ENCODE assay signal across 8 cellular contexts in the genomic region with DNA sequence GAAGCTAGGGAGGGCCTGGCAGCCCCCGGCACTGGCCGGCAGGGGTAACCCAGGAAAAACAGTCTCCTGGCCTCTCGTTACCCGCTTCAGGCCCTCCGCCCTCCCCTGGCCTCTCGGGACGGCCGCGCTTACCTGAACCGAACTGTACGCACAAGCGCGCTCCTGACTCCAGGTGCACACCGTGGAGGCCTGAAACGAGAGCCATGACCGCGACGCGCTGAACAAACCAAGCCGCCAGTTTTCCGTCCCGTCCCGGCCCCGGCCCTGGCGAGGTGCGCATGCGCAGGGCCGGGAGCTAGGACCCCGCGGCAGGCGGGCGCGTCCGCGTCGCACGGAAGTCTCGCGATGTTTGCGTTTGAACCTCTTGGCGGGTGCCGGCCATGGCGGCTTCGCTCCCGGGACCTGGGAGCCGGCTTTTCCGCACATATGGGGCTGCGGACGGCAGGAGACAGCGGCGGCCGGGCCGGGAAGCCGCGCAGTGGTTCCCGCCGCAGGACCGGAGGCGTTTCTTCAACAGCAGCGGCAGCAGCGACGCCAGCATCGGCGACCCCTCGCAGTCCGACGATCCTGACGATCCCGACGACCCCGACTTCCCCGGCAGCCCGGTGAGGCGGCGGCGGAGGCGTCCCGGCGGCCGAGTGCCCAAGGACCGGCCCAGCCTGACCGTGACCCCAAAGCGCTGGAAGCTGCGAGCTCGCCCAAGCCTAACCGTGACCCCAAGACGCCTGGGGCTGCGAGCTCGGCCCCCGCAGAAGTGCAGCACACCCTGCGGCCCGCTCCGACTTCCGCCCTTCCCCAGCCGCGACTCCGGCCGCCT. TPM values are rescaled to one million over a fixed set of nuclear protein-coding genes. Genes with fewer than 3 reads are reported as not detected.
DNase-seq lines count a peak whose midpoint lies in the region; ATAC-seq, FAIRE-seq and TF ChIP-seq lines count a peak whose summit lies in the region.

A gene (plus strand): TSS at position 348 of the 817 bp plus-strand sequence. CDS start 33 bp downstream, at position 381.

- peak within 1 kb of the TSS; percentile 86 for H3K27ac Mint-ChIP-seq in T-helper 1 cell treated with Interleukin-12 subunit alpha and Interleukin-12 subunit beta and Interleukin-4 antibody, amounts not matched to agents 30 μg/mL and 1 μg/mL, for 36 hours

- ATAC-seq in HG02840 (IDR thresholded peaks at IDR 0.05; ENCODE audit: low FRiP score, unreplicated experiment), result peak; percentile 89
- peak; percentile 97 for ATAC-seq in left ventricle myocardium superior

- intact Hi-C loops in left ventricle myocardium superior (cut with micrococcal nuclease), result no loop called here
- intact Hi-C loops in uterus (cut with DNase I; ENCODE audit: low total_unique reads), result no loop called here

- no peaks in the 10 kb centered on the region for H3K9me3 ChIP-seq in uterus

- H3K4me3 Mint-ChIP-seq in T-helper 1 cell treated with Interleukin-12 subunit alpha and Interleukin-12 subunit beta and Interleukin-4 antibody, amounts not matched to agents 30 μg/mL and 1 μg/mL, for 36 hours, result peak within 1 kb of the TSS; percentile 92

- H3K36me3 Mint-ChIP-seq in T-helper 1 cell treated with Interleukin-12 subunit alpha and Interleukin-12 subunit beta and Interleukin-4 antibody, amounts not matched to agents 30 μg/mL and 1 μg/mL, for 36 hours (ENCODE audit: low read depth), result peaks cover 53% of the 10 kb centered on the region

- no peaks in the 10 kb centered on the region for H3K27me3 ChIP-seq in uterus

- peak within 1 kb of the TSS; percentile 62 to 67 for H3K4me3 ChIP-seq in uterus

- peak; percentile 31 to 57 (median 42) for TF ChIP-seq CTCF in uterus (IDR thresholded peaks at IDR 0.05)

- H3K27ac ChIP-seq in uterus, result peak within 1 kb of the TSS; percentile 82 to 87

- no peaks in the 10 kb centered on the region for H3K9me3 Mint-ChIP-seq in T-helper 1 cell treated with Interleukin-12 subunit alpha and Interleukin-12 subunit beta and Interleukin-4 antibody, amounts not matched to agents 30 μg/mL and 1 μg/mL, for 36 hours

- H3K27me3 Mint-ChIP-seq in T-helper 1 cell treated with Interleukin-12 subunit alpha and Interleukin-12 subunit beta and Interleukin-4 antibody, amounts not matched to agents 30 μg/mL and 1 μg/mL, for 36 hours (ENCODE audit: low read depth), result no peaks in the 10 kb centered on the region

- FAIRE-seq in GM12892 (lab: Jason Lieb, UNC), result peak; percentile 97

- H3K4me1 ChIP-seq in uterus, result peaks cover 0 to 8% of the 10 kb centered on the region in 2 donors

- DNase-seq in GM12892 (ENCODE audit: insufficient read length) (peak; percentile 99), NCI-H1436 treated with DMSO at 0.1 percent for 48 hours (lab: John Stamatoyannopoulos, UW) (peak; percentile 46), amniotic stem cell (lab: John Stamatoyannopoulos, UW) (peak; percentile 81), left ventricle myocardium superior (peak; percentile 95), pulmonary artery endothelial cell (ENCODE audit: low read depth, low spot score) (peak; percentile 50), uterus (peak; percentile 87 to 91)

- TF ChIP-seq POLR2A in GM12892 (IDR thresholded peaks at IDR 0.05; ENCODE audit: low read depth, low read length) (peak; percentile 80; the same call in 1 of the 2 replicates), uterus (IDR thresholded peaks at IDR 0.05) (peak; percentile 50 to 70)

- H3K36me3 ChIP-seq in uterus, result no peaks in the 10 kb centered on the region

- peaks cover 51% of the 10 kb centered on the region for H3K4me1 Mint-ChIP-seq in T-helper 1 cell treated with Interleukin-12 subunit alpha and Interleukin-12 subunit beta and Interleukin-4 antibody, amounts not matched to agents 30 μg/mL and 1 μg/mL, for 36 hours (ENCODE audit: low read depth)

RNA-seq across cellular contexts. Expression of the gene that starts here (rescaled TPM):
- 4.7 TPM for polyA plus RNA-seq in GM12892 (2012; ENCODE audit: missing spikeins)
- total RNA-seq in left ventricle myocardium superior (0.45 TPM), pulmonary artery endothelial cell (8.9 and 14.9 TPM in 2 replicates), uterus (1 to 10 TPM in 1 of 4 donors, not detected in 3; 2.0 TPM)

Comparison
In these comparisons a context has a peak if more than half of its experiments do, and no peak if none do; other contexts are left out.
1. Peak in every context shown above with its lines: DNase-seq, ATAC-seq, H3K4me3 ChIP-seq and H3K27ac ChIP-seq.
2. Peak in DNase-seq and ATAC-seq in left ventricle myocardium superior; RNA of the gene not detected or under 1 TPM.
3. DNase-seq: peak in every context shown above with its lines; median percentile 99 in GM12892; 95 in left ventricle myocardium superior; 89 in uterus; 81 in amniotic stem cell; 50 in pulmonary artery endothelial cell; 46 in NCI-H1436 treated with DMSO at 0.1 percent for 48 hours.